ENCODE assay signal across 18 cellular contexts in the genomic region with DNA sequence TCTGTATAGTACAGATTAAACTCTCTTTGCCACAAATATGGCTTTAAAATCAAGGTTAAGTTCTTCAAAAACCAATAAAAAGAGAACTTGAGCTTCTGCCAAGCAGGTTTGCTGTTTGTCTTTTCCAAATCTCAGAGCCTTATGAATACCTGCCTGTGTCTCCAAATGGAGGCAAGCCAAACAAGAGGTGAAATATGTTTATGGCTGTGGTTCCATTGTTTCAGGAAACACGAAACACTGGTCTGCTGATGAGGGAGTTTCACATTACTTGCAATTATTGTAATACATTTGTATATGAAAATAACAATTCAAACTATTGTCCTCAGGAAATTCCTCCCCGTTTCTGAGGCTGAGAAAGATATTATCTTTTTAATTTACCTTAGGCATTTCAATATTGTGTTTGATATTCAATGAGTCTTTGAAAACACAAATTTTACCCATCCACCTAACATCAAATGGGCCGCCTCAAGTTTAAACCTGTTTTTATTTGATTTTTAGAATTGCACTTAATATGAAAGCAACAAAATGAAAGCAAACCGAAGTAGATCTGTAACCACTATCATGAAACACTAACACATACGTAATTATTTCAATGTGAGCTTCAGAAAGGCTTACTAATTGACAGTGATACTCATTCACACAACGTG.
DNase-seq lines count a peak whose midpoint lies in the region; ATAC-seq, FAIRE-seq and TF ChIP-seq lines count a peak whose summit lies in the region.
"Had no signal": no experiment of that assay in that cellular context is flagged by ENCODE, and none has a peak within 500 bp of the region (broad histone marks: within the 10 kb centered on the region; RNA-seq: fewer than 3 reads in every experiment).

No MANE protein-coding gene starts in this region.

- POLR2A ChIA-PET in H1 (lab: Charles Lee; ENCODE audit: partially characterized antibody) = no interaction called here

- H3K4me1 Mint-ChIP-seq in CD14-positive monocyte = no peaks in the 10 kb centered on the region
- H3K4me1 Mint-ChIP-seq: activated B cell treated with CpG ODN at 0.5 μM for 24 hours; activated naive CD4-positive, alpha-beta T cell treated with anti-CD3 and anti-CD28 coated beads, Interleukin-2, amount 10 ng/mL, durations not matched to agents 7 days and 5 days; IgD-negative memory B cell; stimulated activated naive B cell treated with anti-CD40 and anti-IgM and Interleukin-4, amounts not matched to agents 10 μg/mL and 1 μg/mL and 100 μg/mL, for 72 hours had no signal

- no peak overlapping the region for H2BK5ac ChIP-seq in H1 (ENCODE audit: low read depth, low read length)

- no peak overlapping the region for H3K4me3 ChIP-seq in H1 (ENCODE audit: extremely low read depth in 1 of 4, insufficient read depth in 2 of 4, low read depth in 3 of 4, low read length in 4 of 4)
- H3K4me3 ChIP-seq in testis = no peak overlapping the region
- H3K4me3 ChIP-seq: gastrocnemius medialis, HAP-1 had no signal

- H3K18ac ChIP-seq in H1 (ENCODE audit: extremely low read depth, low read length) = no peak overlapping the region

- no peak overlapping the region for H3K23ac ChIP-seq in H1 (ENCODE audit: insufficient read length)

- H4K91ac ChIP-seq in H1 (replicated peaks; ENCODE audit: insufficient read length, low read length) = no peak overlapping the region

- no peaks in the 10 kb centered on the region for H3K36me3 ChIP-seq in H1 (ENCODE audit: control insufficient read depth in 2 of 4, insufficient read depth in 4 of 4, low read length in 3 of 4)
- H3K36me3 ChIP-seq in testis (ENCODE audit: low read depth, missing control alignments) = no peaks in the 10 kb centered on the region
- H3K36me3 ChIP-seq: gastrocnemius medialis, HAP-1 had no signal

- no peak overlapping the region for H4K5ac ChIP-seq in H1 (ENCODE audit: insufficient read length, low read depth, low read length)

- TF ChIP-seq CTCF in H1 (IDR thresholded peaks at IDR 0.05; ENCODE audit: control extremely low read depth in 1 of 3, insufficient read depth in 1 of 3, low read depth in 1 of 3, low read length in 3 of 3) = no peak
- TF ChIP-seq CTCF in testis (IDR thresholded peaks at IDR 0.05) = no peak
- TF ChIP-seq CTCF in CD14-positive monocyte (IDR thresholded peaks at IDR 0.05) = no peak

- H3K23me2 ChIP-seq in H1 (ENCODE audit: low read depth, low read length) = no peaks in the 10 kb centered on the region

- H2BK12ac ChIP-seq in H1 (ENCODE audit: low read depth, low read length) = no peak overlapping the region

- ATAC-seq in HG02571 (IDR thresholded peaks at IDR 0.05; ENCODE audit: unreplicated experiment) = no peak
- ATAC-seq: gastrocnemius medialis; stimulated activated naive B cell treated with anti-CD40 and anti-IgM and Interleukin-4, amounts not matched to agents 10 μg/mL and 1 μg/mL and 100 μg/mL, for 72 hours had no signal

- TF ChIP-seq EP300 in H1 (IDR thresholded peaks at IDR 0.05; ENCODE audit: borderline replicate concordance in 1 of 2, low read depth in 2 of 2, low read length in 2 of 2) = no peak

- H3K9me3 ChIP-seq in H1 (ENCODE audit: insufficient read depth in 2 of 2, low read depth in 1 of 2, low read length in 1 of 2) (peaks cover under 1% of the 10 kb centered on the region in 2 experiments; a peak in 1 of 4 replicates), testis (no peaks in the 10 kb centered on the region)
- H3K9me3 ChIP-seq: gastrocnemius medialis, HAP-1 had no signal

- 0 out of 2 replicates have a peak overlapping the region, but pooled peaks have one; percentile 4 for H2AFZ ChIP-seq in H1 (ENCODE audit: low read length)

- TF ChIP-seq POLR2A in H1 (IDR thresholded peaks at IDR 0.05; ENCODE audit: control extremely low read depth in 1 of 2, low read depth in 2 of 2, low read length in 2 of 2) (no peak), testis (IDR thresholded peaks at IDR 0.05) (no peak), GM12891 (IDR thresholded peaks at IDR 0.05; ENCODE audit: low read depth, low read length) (no peak)

- H3K27me3 Mint-ChIP-seq in CD14-positive monocyte (ENCODE audit: low read depth in 3 of 3) = no peaks in the 10 kb centered on the region
- H3K27me3 Mint-ChIP-seq: activated B cell treated with CpG ODN at 0.5 μM for 24 hours; activated naive CD4-positive, alpha-beta T cell treated with anti-CD3 and anti-CD28 coated beads, Interleukin-2, amount 10 ng/mL, durations not matched to agents 7 days and 5 days; IgD-negative memory B cell; stimulated activated naive B cell treated with anti-CD40 and anti-IgM and Interleukin-4, amounts not matched to agents 10 μg/mL and 1 μg/mL and 100 μg/mL, for 72 hours had no signal

- H3K4me1 ChIP-seq in H1 (replicated peaks in 1 of 4; ENCODE audit: control insufficient read depth in 3 of 4, insufficient read depth in 4 of 4, low read length in 3 of 4) (0 out of 7 replicates have a peak, but pooled peaks cover 0 to 2% (median 0%) of the 10 kb centered on the region in 4 experiments), testis (peaks cover 3% of the 10 kb centered on the region)
- H3K4me1 ChIP-seq: gastrocnemius medialis had no signal

- intact Hi-C loops in testis (cut with DNase I; ENCODE audit: low total_unique reads) (no loop called here), CD14-positive monocyte (cut with micrococcal nuclease) (no loop called here)

- FAIRE-seq in H1 (lab: Jason Lieb, UNC) = no peak
- no peak for FAIRE-seq in GM12891 (lab: Jason Lieb, UNC)

- H3K79me2 ChIP-seq in H1 (ENCODE audit: control insufficient read depth in 1 of 2, insufficient read depth in 2 of 2, low read length in 2 of 2) = no peaks in the 10 kb centered on the region

- H3K14ac ChIP-seq in H1 (ENCODE audit: insufficient read length) = no peak overlapping the region

- no peak overlapping the region for H2BK15ac ChIP-seq in H1 (ENCODE audit: low read length)

- H2BK120ac ChIP-seq in H1 (replicated peaks; ENCODE audit: low read depth, low read length) = no peak overlapping the region

- H3K4ac ChIP-seq in H1 (replicated peaks; ENCODE audit: insufficient read length, low read depth, low read length) = no peak overlapping the region

- H3K9ac ChIP-seq in H1 (replicated peaks in 1 of 4; ENCODE audit: extremely low read depth in 1 of 4, low read depth in 3 of 4, low read length in 3 of 4) = no peak overlapping the region

- H3K27ac Mint-ChIP-seq in CD14-positive monocyte = no peak overlapping the region
- H3K27ac Mint-ChIP-seq: activated B cell treated with CpG ODN at 0.5 μM for 24 hours; activated naive CD4-positive, alpha-beta T cell treated with anti-CD3 and anti-CD28 coated beads, Interleukin-2, amount 10 ng/mL, durations not matched to agents 7 days and 5 days; stimulated activated naive B cell treated with anti-CD40 and anti-IgM and Interleukin-4, amounts not matched to agents 10 μg/mL and 1 μg/mL and 100 μg/mL, for 72 hours had no signal

- H3K4me2 ChIP-seq in H1 (ENCODE audit: insufficient read depth in 1 of 2, low read depth in 2 of 2, low read length in 2 of 2) = no peak overlapping the region

- no peak overlapping the region for H4K8ac ChIP-seq in H1 (ENCODE audit: extremely low read depth, insufficient read depth, low read length)

- no peak overlapping the region for H3K56ac ChIP-seq in H1 (replicated peaks; ENCODE audit: insufficient read length, low read depth, low read length)

- no peak for TF ChIP-seq RAD21 in H1 (IDR thresholded peaks at IDR 0.05 in 1 of 2, conservative IDR thresholded peaks at IDR 0.05 in 1 of 2; ENCODE audit: low read depth in 2 of 2, low read length in 2 of 2)

- no peaks in the 10 kb centered on the region for H4K20me1 ChIP-seq in H1 (replicated peaks in 1 of 2; ENCODE audit: control insufficient read depth in 1 of 2, insufficient read depth in 2 of 2, low read length in 2 of 2)

- no peaks in the 10 kb centered on the region for H3K36me3 Mint-ChIP-seq in CD14-positive monocyte
- H3K36me3 Mint-ChIP-seq: activated naive CD4-positive, alpha-beta T cell treated with anti-CD3 and anti-CD28 coated beads, Interleukin-2, amount 10 ng/mL, durations not matched to agents 7 days and 5 days; IgD-negative memory B cell; stimulated activated naive B cell treated with anti-CD40 and anti-IgM and Interleukin-4, amounts not matched to agents 10 μg/mL and 1 μg/mL and 100 μg/mL, for 72 hours had no signal

- peak; percentile 2 for DNase-seq in NCI-H345 (lab: John Stamatoyannopoulos, UW)
- no peak for DNase-seq in NCI-H345 treated with DMSO at 0.1 percent for 48 hours (lab: John Stamatoyannopoulos, UW; ENCODE audit: unreplicated experiment)
- peak; percentile 61 for DNase-seq in NCI-H69 (lab: John Stamatoyannopoulos, UW)
- DNase-seq in H1 (ENCODE audit: low read depth in 1 of 2, low spot score in 2 of 2) = no peak
- DNase-seq in testis = peak; percentile 45
- DNase-seq in CD14-positive monocyte (ENCODE audit: low spot score) = no peak
- DNase-seq in GM12891 (ENCODE audit: insufficient read length, low spot score) = no peak
- DNase-seq: activated B cell treated with CpG ODN at 0.5 μM for 24 hours; activated naive CD4-positive, alpha-beta T cell treated with anti-CD3 and anti-CD28 coated beads, Interleukin-2, amount 10 ng/mL, durations not matched to agents 7 days and 5 days; effector CD8-positive, alpha-beta T cell; gastrocnemius medialis; mesenchymal stem cell; NCI-H187 treated with DMSO at 0.1 percent for 48 hours; stimulated activated naive B cell treated with anti-CD40 and anti-IgM and Interleukin-4, amounts not matched to agents 10 μg/mL and 1 μg/mL and 100 μg/mL, for 72 hours; SW 1271 had no signal

- H2BK20ac ChIP-seq in H1 (ENCODE audit: low read length) = no peak overlapping the region

- H3K9me3 Mint-ChIP-seq in CD14-positive monocyte = peaks cover 0 to 6% (median 0%) of the 10 kb centered on the region in 7 donors
- H3K9me3 Mint-ChIP-seq: activated naive CD4-positive, alpha-beta T cell treated with anti-CD3 and anti-CD28 coated beads, Interleukin-2, amount 10 ng/mL, durations not matched to agents 7 days and 5 days had no signal

- H3K27me3 ChIP-seq in H1 (replicated peaks in 1 of 4; ENCODE audit: control insufficient read depth in 3 of 4, extremely low read depth in 1 of 4, insufficient read depth in 3 of 4, low read length in 3 of 4) (no peaks in the 10 kb centered on the region), testis (no peaks in the 10 kb centered on the region)
- H3K27me3 ChIP-seq: gastrocnemius medialis had no signal

- no peak overlapping the region for H2AK5ac ChIP-seq in H1 (ENCODE audit: low read depth, low read length)

- CTCF ChIA-PET in H1 (lab: Charles Lee; ENCODE audit: partially characterized antibody) = no interaction called here

- no peak overlapping the region for H3K27ac ChIP-seq in H1 (ENCODE audit: low read depth, low read length)
- peak overlapping the region; percentile 26 to 65 for H3K27ac ChIP-seq in testis
- H3K27ac ChIP-seq: gastrocnemius medialis had no signal

- no peak overlapping the region for H3K4me3 Mint-ChIP-seq in CD14-positive monocyte
- H3K4me3 Mint-ChIP-seq: activated B cell treated with CpG ODN at 0.5 μM for 24 hours; activated naive CD4-positive, alpha-beta T cell treated with anti-CD3 and anti-CD28 coated beads, Interleukin-2, amount 10 ng/mL, durations not matched to agents 7 days and 5 days; IgD-negative memory B cell; stimulated activated naive B cell treated with anti-CD40 and anti-IgM and Interleukin-4, amounts not matched to agents 10 μg/mL and 1 μg/mL and 100 μg/mL, for 72 hours had no signal

- 85% methylated on average over 6 of the region's 6 CpGs; no CpG with 5 or more reads in 1 of the 2 experiments for WGBS in H1 (ENCODE audit: extremely low coverage in 1 of 2, insufficient coverage in 1 of 2, insufficient read length in 1 of 2, insufficient replicate concordance in 2 of 2, low coverage in 1 of 2, low lambda C conversion rate in 2 of 2, missing lambda C conversion rate in 1 of 2), 2 experiments
- WGBS in testis, 2 donors = 44 to 49% methylated on average over 6 of the region's 6 CpGs

- H3K79me1 ChIP-seq in H1 (ENCODE audit: low read depth, low read length) = no peaks in the 10 kb centered on the region

Comparison
In these comparisons a context has a peak if more than half of its experiments do, and no peak if none do; other contexts are left out.
1. DNase-seq: peak in NCI-H345 (single experiment), NCI-H69 (single experiment) and testis (single experiment); none in NCI-H345 treated with DMSO at 0.1 percent for 48 hours (single experiment), H1 (0 of 2), CD14-positive monocyte (single experiment) and GM12891 (single experiment).